ENCODE assay signal across 8 cellular contexts in the genomic region with DNA sequence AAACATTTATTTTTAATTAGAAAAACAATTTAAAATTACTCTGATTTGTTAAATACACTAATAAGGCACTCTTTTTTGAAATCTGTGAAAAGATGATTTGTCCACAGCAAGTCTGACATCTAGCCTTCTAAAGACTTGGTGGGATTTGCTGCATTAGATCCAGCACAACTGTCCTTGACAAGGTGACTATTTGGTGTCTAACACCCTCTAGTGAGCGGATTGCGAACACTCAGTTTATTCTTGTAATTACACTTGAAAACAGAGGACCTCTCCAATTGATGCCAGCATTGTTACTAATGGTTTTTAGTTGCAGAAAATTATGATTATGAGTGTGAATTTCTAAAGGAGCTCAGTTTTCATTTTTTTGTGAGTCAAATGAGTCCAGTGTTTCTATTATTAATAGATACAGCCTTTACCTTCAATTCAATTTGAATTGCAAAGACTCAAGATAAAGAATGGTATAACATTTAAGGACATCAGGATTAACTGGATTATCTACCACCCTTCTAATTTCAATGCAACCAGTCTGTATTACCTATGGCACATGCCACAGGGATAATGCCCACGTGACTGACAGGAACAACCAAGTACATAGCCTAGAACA. TPM values are rescaled to one million over a fixed set of nuclear protein-coding genes. Genes with fewer than 3 reads are reported as not detected.
DNase-seq lines count a peak whose midpoint lies in the region; ATAC-seq, FAIRE-seq and TF ChIP-seq lines count a peak whose summit lies in the region.

No MANE protein-coding gene starts in this region.

- H3K9me3 ChIP-seq in breast epithelium = no peaks in the 10 kb centered on the region
- no peaks in the 10 kb centered on the region for H3K9me3 ChIP-seq in upper lobe of right lung

- H3K4me3 ChIP-seq in breast epithelium (no peak overlapping the region), upper lobe of right lung (no peak overlapping the region)

- H3K27me3 ChIP-seq in breast epithelium (no peaks in the 10 kb centered on the region), upper lobe of right lung (no peaks in the 10 kb centered on the region)

- peak; percentile 29 to 58 (median 52) for TF ChIP-seq CTCF in breast epithelium (IDR thresholded peaks at IDR 0.05)
- TF ChIP-seq CTCF in upper lobe of right lung (IDR thresholded peaks at IDR 0.05) = peak; percentile 67

- H3K27ac ChIP-seq in breast epithelium = no peak overlapping the region
- no peak overlapping the region for H3K27ac ChIP-seq in upper lobe of right lung

- H3K36me3 ChIP-seq in breast epithelium = no peaks in the 10 kb centered on the region
- H3K36me3 ChIP-seq in upper lobe of right lung = no peaks in the 10 kb centered on the region

- FAIRE-seq in G401.6 (lab: Jason Lieb, UNC) = peak; percentile 99

- ATAC-seq in GM21447 (IDR thresholded peaks at IDR 0.05; ENCODE audit: unreplicated experiment) (peak; percentile 79), upper lobe of right lung (peak; percentile 86), GM19324 (IDR thresholded peaks at IDR 0.05; ENCODE audit: low FRiP score, unreplicated experiment) (no peak)

- TF ChIP-seq POLR2A in breast epithelium (IDR thresholded peaks at IDR 0.05) = no peak

- peak; percentile 89 for DNase-seq in HT-29 (ENCODE audit: low spot score)
- DNase-seq in NCI-H82 (lab: John Stamatoyannopoulos, UW) = peak; percentile 93
- no peak for DNase-seq in breast epithelium (ENCODE audit: low spot score in 2 of 2)
- DNase-seq in kidney glomerular epithelial cell (lab: John Stamatoyannopoulos, UW) = peak; percentile 42
- DNase-seq in upper lobe of right lung = no peak

- H3K4me1 ChIP-seq in breast epithelium (no peaks in the 10 kb centered on the region), upper lobe of right lung (no peaks in the 10 kb centered on the region)

- intact Hi-C loops in breast epithelium (cut with DNase I; ENCODE audit: low total_unique reads) = no loop called here
- intact Hi-C loops in upper lobe of right lung (cut with DNase I) = no loop called here

RNA-seq across cellular contexts. Expression of gene STRIT1, which starts 29.7 kb away (rescaled TPM):
- total RNA-seq in HT-29 (2014; rRNA removed; shearing (Covaris generic)) = not detected in 2 replicates
- total RNA-seq in breast epithelium (under 1 TPM in 1 of 3 donors, not detected in 2; 0.32 TPM), upper lobe of right lung (not detected)

Comparison
In these comparisons a context has a peak if more than half of its experiments do, and no peak if none do; other contexts are left out.
1. DNase-seq: peak in HT-29 (single experiment), NCI-H82 (single experiment) and kidney glomerular epithelial cell (single experiment); none in breast epithelium (0 of 2) and upper lobe of right lung (single experiment).